18 cellular contexts compared by ENCODE assay signal in the genomic region with DNA sequence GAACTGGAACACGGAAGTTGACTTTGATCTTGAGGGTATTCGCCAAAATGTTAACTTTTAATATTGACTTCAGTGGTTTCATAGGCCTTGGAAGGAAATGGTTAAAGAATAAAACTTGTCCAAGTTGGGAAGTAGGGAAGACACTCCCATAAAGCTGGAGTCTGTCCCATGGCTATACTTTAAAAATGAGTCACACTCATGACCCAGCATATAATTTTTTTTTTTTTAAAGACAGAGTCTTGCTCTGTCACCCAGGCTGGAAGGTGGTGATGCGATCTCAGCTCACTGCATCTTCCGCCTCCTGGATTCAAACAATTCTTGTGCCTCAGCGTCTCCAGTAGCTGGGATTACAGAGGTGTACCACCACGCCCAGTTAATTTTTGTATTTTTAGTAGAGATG. TPM values are rescaled to one million over a fixed set of nuclear protein-coding genes. Genes with fewer than 3 reads are reported as not detected.
DNase-seq lines count a peak whose midpoint lies in the region; ATAC-seq, FAIRE-seq and TF ChIP-seq lines count a peak whose summit lies in the region.
"Had no signal": no experiment of that assay in that cellular context is flagged by ENCODE, and none has a peak within 500 bp of the region (broad histone marks: within the 10 kb centered on the region; RNA-seq: fewer than 3 reads in every experiment).

No MANE protein-coding gene starts in this region.

- in situ Hi-C loops in K562 (cut with MboI) = no loop called here

- peak; percentile 64 for DNase-seq in COLO829 (ENCODE audit: low spot score)
- DNase-seq in MG63 = peak; percentile 51
- peak in 1 of 4 experiments; percentile 18 for DNase-seq in K562 (ENCODE audit: extremely low read depth in 1 of 4, low spot score in 3 of 4)
- peak; percentile 9 for DNase-seq in kidney epithelial cell (ENCODE audit: low read depth)
- no peak for DNase-seq in inferior parietal cortex (ENCODE audit: extremely low spot score)
- DNase-seq in coronary artery (ENCODE audit: low spot score) = no peak
- no peak for DNase-seq in activated naive CD4-positive, alpha-beta T cell treated with Interleukin-2 at 50 U/mL for 16 hours
- DNase-seq: activated naive CD4-positive, alpha-beta T cell treated with anti-CD3 and anti-CD28 coated beads for 36 hours; CD4-positive, alpha-beta T cell; colonic mucosa; heart left ventricle; NCI-H2029; stimulated activated CD4-positive, alpha-beta T cell treated with anti-CD3 and anti-CD28 coated beads, Interleukin-2, amount 100 ng/mL, for 48 hours; stimulated activated naive CD4-positive, alpha-beta T cell treated with Interleukin-2 at 50 U/mL for 16 hours had no signal

- no peak for TF ChIP-seq EP300 in K562 (IDR thresholded peaks at IDR 0.05; ENCODE audit: low read length)

- peaks cover 3% of the 10 kb centered on the region for H3K9me3 ChIP-seq in MG63
- H3K9me3 ChIP-seq in K562 (replicated peaks; ENCODE audit: control insufficient read depth, insufficient read depth, low read depth, low read length) = peaks cover 2% of the 10 kb centered on the region
- H3K9me3 ChIP-seq: colonic mucosa had no signal

- no TSS peak for BruUV-seq in K562 (replicated peaks; lab: Mats Ljungman, UMichigan)

- H3K36me3 ChIP-seq in MG63 = no peaks in the 10 kb centered on the region
- no peaks in the 10 kb centered on the region for H3K36me3 ChIP-seq in K562 (ENCODE audit: control insufficient read depth, insufficient read depth, low read length)
- H3K36me3 ChIP-seq in kidney epithelial cell (ENCODE audit: control insufficient read depth, insufficient read depth, low read length) = no peaks in the 10 kb centered on the region
- H3K36me3 ChIP-seq: colonic mucosa, heart left ventricle had no signal

- peak; percentile 65 for ATAC-seq in K562
- ATAC-seq in GM21360 (IDR thresholded peaks at IDR 0.05; ENCODE audit: unreplicated experiment) = no peak
- ATAC-seq: heart left ventricle had no signal

- no peaks in the 10 kb centered on the region for H3K79me2 ChIP-seq in K562 (ENCODE audit: control insufficient read depth, insufficient read depth, low read length)

- H3K27me3 ChIP-seq in MG63 (no peaks in the 10 kb centered on the region), K562 (ENCODE audit: control insufficient read depth in 2 of 2, insufficient read depth in 2 of 2, low read length in 2 of 2) (no peaks in the 10 kb centered on the region), kidney epithelial cell (ENCODE audit: control insufficient read depth, insufficient read depth, low read length) (no peaks in the 10 kb centered on the region)
- H3K27me3 ChIP-seq: colonic mucosa, heart left ventricle had no signal

- no peak overlapping the region for H3K4me2 ChIP-seq in K562 (ENCODE audit: insufficient read depth, low read length)

- H3K4me1 ChIP-seq in K562 (replicated peaks in 1 of 2; ENCODE audit: control insufficient read depth in 2 of 2, insufficient read depth in 2 of 2, low read length in 2 of 2) = peaks cover 6 to 10% of the 10 kb centered on the region in 2 experiments; a peak in 3 of 5 replicates
- H3K4me1 ChIP-seq: colonic mucosa, heart left ventricle had no signal

- WGBS in K562 (ENCODE audit: insufficient coverage, low coverage, missing lambda C conversion rate) = 52% methylated on average over 6 of the region's 6 CpGs

- no peak for FAIRE-seq in K562 (lab: Jason Lieb, UNC)

- H3K27ac ChIP-seq in K562 (ENCODE audit: extremely low read depth, low read depth, low read length) = no peak overlapping the region
- no peak overlapping the region for H3K27ac ChIP-seq in coronary artery
- H3K27ac ChIP-seq: colonic mucosa, heart left ventricle had no signal

- POLR2A ChIA-PET in K562 (lab: Yijun Ruan, JAX) = interaction anchor here (0.7 to 1.6 kb wide), 3 partner anchors 13 to 63 kb away, joined by 3 to 5 read pairs (median 3); no protein-coding TSS in a partner anchor

- CTCF ChIA-PET in K562 (lab: Yijun Ruan, JAX; ENCODE audit: low intra/inter-chr PET ratio) = interaction anchor here (0.6 kb wide), 1 partner anchor 1185 kb away, joined by 3 read pairs; no protein-coding TSS in a partner anchor

- no peaks in the 10 kb centered on the region for H4K20me1 ChIP-seq in K562 (replicated peaks; ENCODE audit: control insufficient read depth, insufficient read depth, low read length)

- no peak for TF ChIP-seq RAD21 in K562 (CRISPR knock-in tag; conservative IDR thresholded peaks at IDR 0.05 in 1 of 2, IDR thresholded peaks at IDR 0.05 in 1 of 2)

- intact Hi-C loops in K562 (cut with micrococcal nuclease) = no loop called here

- no peak overlapping the region for H3K4me3 ChIP-seq in MG63
- H3K4me3 ChIP-seq in K562 = no peak overlapping the region
- H3K4me3 ChIP-seq in kidney epithelial cell (ENCODE audit: low read depth, low read length) = no peak overlapping the region
- no peak overlapping the region for H3K4me3 ChIP-seq in coronary artery
- H3K4me3 ChIP-seq: colonic mucosa, heart left ventricle had no signal

- H3K9ac ChIP-seq in K562 (ENCODE audit: insufficient read depth in 1 of 2, low read depth in 2 of 2, low read length in 2 of 2) = no peak overlapping the region

- no peak for TF ChIP-seq POLR2A in K562 (conservative IDR thresholded peaks at IDR 0.05)

- TF ChIP-seq CTCF in K562 (IDR thresholded peaks at IDR 0.05 in 2 of 3, conservative IDR thresholded peaks at IDR 0.05 in 1 of 3; ENCODE audit: insufficient read depth in 2 of 3, low read depth in 1 of 3, low read length in 3 of 3) = no peak
- TF ChIP-seq CTCF in kidney epithelial cell (IDR thresholded peaks at IDR 0.05; ENCODE audit: insufficient read depth, low read length, poor library complexity, severe bottlenecking) = no peak
- TF ChIP-seq CTCF in coronary artery (IDR thresholded peaks at IDR 0.05) = no peak

- H3K9me1 ChIP-seq in K562 (ENCODE audit: control insufficient read depth, insufficient read depth, low read length) = no peaks in the 10 kb centered on the region

- peak overlapping the region; percentile 27 for H2AFZ ChIP-seq in K562 (ENCODE audit: low read depth, low read length)

TF ChIP-seq in K562, 482 proteins besides CTCF, POLR2A, EP300 and RAD21 (continues in another document):
- TF ChIP-seq JUN (IDR thresholded peaks at IDR 0.05; ENCODE audit: borderline replicate concordance, low read depth, low read length) (peak; percentile 44; the same call in 1 of the 2 replicates), JUN (CRISPR knock-in tag; IDR thresholded peaks at IDR 0.05; ENCODE audit: borderline replicate concordance) (no peak), ZNF316 (IDR thresholded peaks at IDR 0.05) (0 out of 2 replicates have a peak, but pooled peaks have one; percentile 38), SRSF7 (optimal IDR thresholded peaks at IDR 0.05; ENCODE audit: low read depth, low read length) (no peak)
- TF ChIP-seq, protein P1, sequence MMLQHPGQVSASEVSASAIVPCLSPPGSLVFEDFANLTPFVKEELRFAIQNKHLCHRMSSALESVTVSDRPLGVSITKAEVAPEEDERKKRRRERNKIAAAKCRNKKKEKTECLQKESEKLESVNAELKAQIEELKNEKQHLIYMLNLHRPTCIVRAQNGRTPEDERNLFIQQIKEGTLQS (IDR thresholded peaks at IDR 0.05) = peak; percentile 75
- TF ChIP-seq, protein P1 (CRISPR knock-in tag; conservative IDR thresholded peaks at IDR 0.05) = no peak
- TF ChIP-seq, protein P2, sequence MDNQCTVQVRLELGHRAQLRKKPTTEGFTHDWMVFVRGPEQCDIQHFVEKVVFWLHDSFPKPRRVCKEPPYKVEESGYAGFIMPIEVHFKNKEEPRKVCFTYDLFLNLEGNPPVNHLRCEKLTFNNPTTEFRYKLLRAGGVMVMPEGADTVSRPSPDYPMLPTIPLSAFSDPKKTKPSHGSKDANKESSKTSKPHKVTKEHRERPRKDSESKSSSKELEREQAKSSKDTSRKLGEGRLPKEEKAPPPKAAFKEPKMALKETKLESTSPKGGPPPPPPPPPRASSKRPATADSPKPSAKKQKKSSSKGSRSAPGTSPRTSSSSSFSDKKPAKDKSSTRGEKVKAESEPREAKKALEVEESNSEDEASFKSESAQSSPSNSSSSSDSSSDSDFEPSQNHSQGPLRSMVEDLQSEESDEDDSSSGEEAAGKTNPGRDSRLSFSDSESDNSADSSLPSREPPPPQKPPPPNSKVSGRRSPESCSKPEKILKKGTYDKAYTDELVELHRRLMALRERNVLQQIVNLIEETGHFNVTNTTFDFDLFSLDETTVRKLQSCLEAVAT (IDR thresholded peaks at IDR 0.05) = peak in 1 of 2 experiments; percentile 31; a peak in 1 of 4 replicates

RNA-seq across cellular contexts. Expression of a gene that starts 19.6 kb away (rescaled TPM):
- total RNA-seq in MG63 (2014; rRNA removed; shearing (Covaris generic); ENCODE audit: low replicate concordance) = not detected in 2 replicates
- total RNA-seq in K562 (2011; cell fraction: chromatin; rRNA removed; ENCODE audit: low replicate concordance) = not detected in 2 replicates
- not detected in 2 replicates for total RNA-seq in K562 (2011; cell fraction: nucleolus; rRNA removed)
- not detected in 2 replicates for total RNA-seq in K562 (2011; cell fraction: nucleoplasm; rRNA removed)
- total RNA-seq in K562 (2014; rRNA removed) = not detected in 2 replicates
- not detected in 2 replicates for total RNA-seq in K562 (2014; rRNA removed; fragmentation: Illumina TruSeq; extraction: Trizol)
- not detected in 2 replicates for total RNA-seq in K562 (2015; rRNA removed; fragmentation: Illumina TruSeq; extraction: Trizol)
- not detected in 2 replicates for total RNA-seq in K562 (2021)
- not detected in 2 replicates for polyA plus RNA-seq in K562 (2011; rRNA removed)
- not detected in 2 replicates for polyA plus RNA-seq in K562 (2011; cell fraction: cytosol; rRNA removed)
- polyA plus RNA-seq in K562 (2011; cell fraction: nucleus; rRNA removed) = not detected in 2 replicates
- polyA plus RNA-seq in K562 (2012) = not detected in 2 replicates
- not detected in 2 replicates for polyA plus RNA-seq in K562 (2014; fragmentation: Illumina TruSeq; extraction: Trizol)
- polyA plus RNA-seq in K562 (2014; fragmentation: Nextera tagmentation; extraction: Ambion mirVana) = under 1 TPM in 1 of 2 experiments, not detected in 1; 0.04 TPM
- polyA plus RNA-seq in K562 (2014; rRNA removed) = not detected in 2 replicates
- polyA minus RNA-seq in K562 (2011; rRNA and poly(A)+ RNA removed) = not detected in 2 replicates
- polyA minus RNA-seq in K562 (2011; cell fraction: cytosol; rRNA and poly(A)+ RNA removed) = not detected in 2 replicates
- not detected in 2 replicates for polyA minus RNA-seq in K562 (2011; cell fraction: nucleus; rRNA and poly(A)+ RNA removed)
- not detected in 2 replicates for total RNA-seq in kidney epithelial cell
- total RNA-seq: activated naive CD4-positive, alpha-beta T cell treated with anti-CD3 and anti-CD28 coated beads for 36 hours; CD4-positive, alpha-beta T cell; colonic mucosa; heart left ventricle; lung microvascular endothelial cell; progenitor cell of endocrine pancreas; T-helper 2 cell treated with Interferon-gamma antibody and Interleukin-4, amounts not matched to agents 100 ng/mL and 5 ng/mL, for 36 hours had no signal
- polyA plus RNA-seq: heart left ventricle had no signal

Comparison
In these comparisons a context has a peak if more than half of its experiments do, and no peak if none do; other contexts are left out.
1. DNase-seq: peak in COLO829 (single experiment), MG63 (single experiment) and kidney epithelial cell (single experiment); none in inferior parietal cortex (single experiment), coronary artery (single experiment) and activated naive CD4-positive, alpha-beta T cell treated with Interleukin-2 at 50 U/mL for 16 hours (single experiment).